Comparison of ENCODE assay signal across 29 cellular contexts in genomic region chr14:79201545-79202247, GRCh38.
"Had no signal": no experiment of that assay in that cellular context is flagged by ENCODE, and none has a peak within 500 bp of the region (broad histone marks: within the 10 kb centered on the region; RNA-seq: fewer than 3 reads in every experiment).

No MANE protein-coding gene starts in this region.

- DNase-seq: activated CD4-positive, alpha-beta T cell treated with anti-CD3 and anti-CD28 coated beads for 36 hours; activated CD4-positive, alpha-beta T cell treated with anti-CD3 and anti-CD28 coated beads, Interleukin-2, amount 50 U/mL, for 4 hours; activated CD8-positive, alpha-beta memory T cell treated with anti-CD3 and anti-CD28 coated beads for 24 hours; activated CD8-positive, alpha-beta memory T cell treated with anti-CD3 and anti-CD28 coated beads, Interleukin-2, amount 50 U/mL, for 48 hours; activated naive CD4-positive, alpha-beta T cell treated with Interleukin-2 at 50 U/mL for 16 hours; activated naive CD8-positive, alpha-beta T cell treated with anti-CD3 and anti-CD28 coated beads for 36 hours; activated T-cell treated with anti-CD3 and anti-CD28 coated beads, Interleukin-2, amount 50 U/mL, for 48 hours; amniotic stem cell; cerebellar nuclear complex; cortex of kidney; effector CD4-positive, alpha-beta T cell; erythroblast; foreskin keratinocyte; immature natural killer cell; left ventricle myocardium inferior; midbrain; ovary; stimulated activated CD4-positive, alpha-beta T cell treated with anti-CD3 and anti-CD28 coated beads, Interleukin-15, amount 100 ng/mL, for 24 hours; stomach; T-helper 1 cell had no signal

- ATAC-seq: activated CD4-positive, alpha-beta T cell treated with anti-CD3 and anti-CD28 coated beads for 36 hours; foreskin keratinocyte; sciatic nerve; stimulated activated memory B cell treated with anti-CD40 and anti-IgM and Interleukin-4, amounts not matched to agents 10 μg/mL and 1 μg/mL and 100 μg/mL, for 72 hours; WTC11 had no signal

- H3K36me3 ChIP-seq: left ventricle myocardium inferior, neutrophil, ovary, stomach, suprapubic skin, tibial nerve had no signal

- H3K4me3 ChIP-seq: left ventricle myocardium inferior, ovary, smooth muscle cell, stomach, suprapubic skin, tibial nerve had no signal

- H3K4me1 ChIP-seq: foreskin keratinocyte, left ventricle myocardium inferior, suprapubic skin, tibial nerve had no signal

- H3K9me3 ChIP-seq: left ventricle myocardium inferior, neutrophil, ovary, stomach, suprapubic skin, tibial nerve had no signal

- FAIRE-seq: endometrium, urothelium cell line had no signal

- H3K27me3 ChIP-seq: foreskin keratinocyte, neutrophil, ovary, stomach, suprapubic skin, tibial nerve had no signal

- H3K27ac ChIP-seq: foreskin keratinocyte, left ventricle myocardium inferior, neutrophil, ovary, stomach, suprapubic skin, tibial nerve had no signal
